In the genomic region with DNA sequence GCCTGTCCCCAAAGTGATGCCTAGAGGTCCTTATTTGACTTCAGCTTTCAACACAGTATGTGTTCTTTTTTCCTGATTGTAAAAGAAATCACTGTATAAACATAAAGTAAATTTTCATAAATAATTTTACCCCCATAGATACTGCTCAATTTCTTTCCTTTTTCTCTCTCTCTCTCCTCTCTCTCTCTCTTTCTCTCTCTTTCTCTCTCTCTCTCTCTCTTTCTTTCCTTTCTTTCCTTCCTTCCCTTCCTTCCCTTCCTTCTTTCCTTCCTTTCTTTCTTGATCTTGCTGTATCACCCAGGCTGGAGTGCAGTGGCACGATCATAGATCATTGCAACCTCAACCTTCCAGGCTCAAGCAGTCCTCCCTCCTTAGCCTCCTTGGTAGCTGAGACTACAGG, we compare ENCODE assay signal across 34 cellular contexts.
"Had no signal": no experiment of that assay in that cellular context is flagged by ENCODE, and none has a peak within 500 bp of the region (broad histone marks: within the 10 kb centered on the region; RNA-seq: fewer than 3 reads in every experiment).

No MANE protein-coding gene starts in this region.

- DNase-seq: Karpas-422, Kasumi-1, MG63, MM.1S, MV-4-11, NCI-H1048, NCI-H1092, NCI-H1092 treated with DMSO at 0.1 percent for 48 hours, NCI-H1105, NCI-H1105 treated with DMSO at 0.1 percent for 48 hours, NCI-H1417, NCI-H1417 treated with DMSO at 0.1 percent for 48 hours, NCI-H1436, NCI-H1436 treated with DMSO at 0.1 percent for 48 hours, NCI-H146, NCI-H1694, NCI-H1694 treated with DMSO at 0.1 percent for 48 hours, NCI-H187, NCI-H187 treated with DMSO at 0.1 percent for 48 hours, NCI-H1930, NCI-H2029, NCI-H2029 treated with DMSO at 0.1 percent for 48 hours, NCI-H2081, NCI-H2081 treated with DMSO at 0.1 percent for 48 hours, NCI-H2107, NCI-H2171, NCI-H2171 treated with DMSO at 0.1 percent for 48 hours, NCI-H2227 treated with DMSO at 0.1 percent for 48 hours, NCI-H226, NCI-H345, NCI-H446, NCI-H446 treated with DMSO at 0.1 percent for 48 hours, NCI-H510A, NCI-H510A treated with DMSO at 0.1 percent for 48 hours had no signal

- H3K4me3 ChIP-seq: MG63 had no signal

- H3K36me3 ChIP-seq: MG63 had no signal

- H3K27me3 ChIP-seq: MG63 had no signal

- H3K9me3 ChIP-seq: MG63 had no signal
